Comparison of ENCODE assay signal across 14 cellular contexts in genomic region chr4:41028392-41029076, GRCh38.
DNase-seq lines count a peak whose midpoint lies in the region; FAIRE-seq and TF ChIP-seq lines count a peak whose summit lies in the region.
"Had no signal": no experiment of that assay in that cellular context is flagged by ENCODE, and none has a peak within 500 bp of the region (broad histone marks: within the 10 kb centered on the region; RNA-seq: fewer than 3 reads in every experiment).

No MANE protein-coding gene starts in this region.

- TF ChIP-seq CTCF in foreskin fibroblast (IDR thresholded peaks at IDR 0.05; ENCODE audit: low read depth, low read length), result no peak

- H3K4me3 ChIP-seq in foreskin fibroblast (ENCODE audit: low read depth in 1 of 2, low read length in 2 of 2) (no peak overlapping the region), subcutaneous abdominal adipose tissue (ENCODE audit: low read depth in 1 of 5, low read length in 5 of 5) (peak overlapping the region in 1 of 5 donors; percentile 6)

- peaks cover 6 to 32% (median 17%) of the 10 kb centered on the region in 5 donors for H3K9me3 ChIP-seq in subcutaneous abdominal adipose tissue (ENCODE audit: control insufficient read depth in 5 of 5, low read length in 5 of 5)

- no peak overlapping the region for H3K9ac ChIP-seq in subcutaneous abdominal adipose tissue (ENCODE audit: low read length in 5 of 5)

- DNase-seq in GM18507 (ENCODE audit: extremely low spot score, insufficient read length, low read depth) (no peak), NCI-H146 treated with DMSO at 0.1 percent for 48 hours (lab: John Stamatoyannopoulos, UW; ENCODE audit: unreplicated experiment) (peak; percentile 52), foreskin fibroblast (peak; percentile 50 to 60), NCI-H69 (lab: John Stamatoyannopoulos, UW) (no peak), OCI-M1 (lab: John Stamatoyannopoulos, UW) (no peak), medulla oblongata (ENCODE audit: extremely low spot score) (no peak), SKM-1 treated with dmso at 0.1 percent for 144 hours (lab: John Stamatoyannopoulos, UW; ENCODE audit: unreplicated experiment) (no peak)
- DNase-seq: activated naive CD4-positive, alpha-beta T cell treated with anti-CD3 and anti-CD28 coated beads for 36 hours; CD4-positive, alpha-beta memory T cell; cerebellar nuclear complex; midbrain; NCI-H1694 treated with DMSO at 0.1 percent for 48 hours; stimulated activated naive CD8-positive, alpha-beta T cell treated with anti-CD3 and anti-CD28 coated beads, Interleukin-15, Interleukin-2, amounts not matched to agents 100 U/mL and 50 U/mL, for 24 hours had no signal

- peaks cover 0 to 19% (median 16%) of the 10 kb centered on the region in 5 donors for H3K4me1 ChIP-seq in subcutaneous abdominal adipose tissue (ENCODE audit: control insufficient read depth in 5 of 5, insufficient read depth in 5 of 5, low read length in 5 of 5)

- H3K36me3 ChIP-seq in subcutaneous abdominal adipose tissue (ENCODE audit: control insufficient read depth in 5 of 5, insufficient read depth in 5 of 5, low read length in 5 of 5), result peaks cover 0 to 7% (median 3%) of the 10 kb centered on the region in 5 donors

- H3K27ac ChIP-seq in subcutaneous abdominal adipose tissue (ENCODE audit: low read depth, low read length), result peak overlapping the region; percentile 32

- peak; percentile 47 for FAIRE-seq in GM18507 (lab: Jason Lieb, UNC)

- H3K27me3 ChIP-seq in subcutaneous abdominal adipose tissue (ENCODE audit: control insufficient read depth in 5 of 5, insufficient read depth in 4 of 5, low read length in 5 of 5), result no peaks in the 10 kb centered on the region

Comparison
In these comparisons a context has a peak if more than half of its experiments do, and no peak if none do; other contexts are left out.
1. DNase-seq: peak in NCI-H146 treated with DMSO at 0.1 percent for 48 hours (single experiment) and foreskin fibroblast (2 of 2); none in GM18507 (single experiment), NCI-H69 (single experiment), OCI-M1 (single experiment), medulla oblongata (single experiment) and SKM-1 treated with dmso at 0.1 percent for 144 hours (single experiment).